Comparison of ENCODE assay signal across 1 cellular context in genomic region chr4:120694973-120695372, GRCh38.
TF ChIP-seq lines count a peak whose summit lies in the region.

No MANE protein-coding gene starts in this region.

TF ChIP-seq in SK-N-SH, 30 proteins besides CTCF, POLR2A, EP300 and RAD21 (continued from another document):
- TF ChIP-seq REST (IDR thresholded peaks at IDR 0.05; ENCODE audit: low read depth, low read length), result no peak
- TF ChIP-seq SIN3A (IDR thresholded peaks at IDR 0.05; ENCODE audit: borderline replicate concordance, low read depth, low read length), result peak; percentile 78; the same call in 1 of the 2 replicates
- peak; percentile 33; the same call in 1 of the 2 replicates for TF ChIP-seq MAX (IDR thresholded peaks at IDR 0.05; ENCODE audit: low read depth)
- TF ChIP-seq IRF3 (IDR thresholded peaks at IDR 0.05; ENCODE audit: low read depth, low read length), result no peak
- no peak for TF ChIP-seq RCOR1 (IDR thresholded peaks at IDR 0.05; ENCODE audit: low read length)
- TF ChIP-seq RFX5 (IDR thresholded peaks at IDR 0.05; ENCODE audit: low read length), result no peak
- TF ChIP-seq NFIC (IDR thresholded peaks at IDR 0.05; ENCODE audit: borderline replicate concordance), result peak; percentile 99
- TF ChIP-seq USF2 (IDR thresholded peaks at IDR 0.05; ENCODE audit: borderline replicate concordance, low read depth, low read length), result no peak
- TF ChIP-seq SMC3 (IDR thresholded peaks at IDR 0.05; ENCODE audit: low read depth, low read length), result no peak
- 0 out of 2 replicates have a peak, but pooled peaks have one; percentile 11 for TF ChIP-seq ELF1 (IDR thresholded peaks at IDR 0.05)
- TF ChIP-seq NRF1 (IDR thresholded peaks at IDR 0.05; ENCODE audit: low read depth, low read length), result no peak
- 0 out of 2 replicates have a peak, but pooled peaks have one; percentile 17 for TF ChIP-seq MEF2A (IDR thresholded peaks at IDR 0.05; ENCODE audit: borderline replicate concordance, low read depth)
- peak; percentile 92 for TF ChIP-seq JUND (IDR thresholded peaks at IDR 0.05)
- TF ChIP-seq GABPA (IDR thresholded peaks at IDR 0.05; ENCODE audit: low read depth), result no peak
